1 cellular context compared by ENCODE assay signal in the genomic region with DNA sequence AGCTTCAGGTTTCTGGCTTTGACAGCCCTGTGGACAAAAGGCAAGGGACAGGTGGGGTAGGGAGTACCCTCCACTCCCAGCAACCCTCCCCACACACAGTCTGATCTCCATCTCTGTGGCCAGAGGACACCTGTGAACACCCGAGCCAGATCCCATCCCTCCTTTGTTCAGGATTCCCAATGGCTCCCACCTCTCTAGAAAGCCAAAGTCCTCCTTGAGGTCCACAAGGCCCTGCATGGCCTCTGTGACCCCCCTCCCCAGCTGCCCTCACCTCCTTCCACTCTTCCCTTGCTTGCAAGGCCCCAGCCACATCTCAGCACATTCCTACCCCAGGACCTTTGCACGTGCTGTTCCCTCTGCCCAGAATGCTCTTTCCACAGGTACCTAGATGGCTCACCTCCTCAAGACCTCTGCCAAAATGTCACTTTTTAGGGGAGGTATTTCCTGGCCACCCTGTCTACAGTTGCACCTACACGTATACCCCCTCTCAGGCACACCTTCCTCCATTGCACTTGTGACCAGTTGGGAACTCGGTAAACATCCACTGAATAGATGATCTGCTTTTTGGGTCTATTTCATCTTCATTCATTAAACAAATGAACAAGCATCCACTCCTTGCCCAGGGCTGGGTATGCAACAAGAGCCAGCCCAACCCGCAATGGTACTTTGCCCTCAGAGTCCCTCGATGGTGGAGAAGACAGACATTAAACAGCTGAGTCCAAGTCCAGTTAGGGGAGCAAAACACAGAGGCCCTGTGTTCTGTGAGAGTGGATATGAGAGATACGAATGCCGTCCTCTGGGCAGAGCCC.
TF ChIP-seq lines count a peak whose summit lies in the region.

No MANE protein-coding gene starts in this region.

TF ChIP-seq in WTC11, 78 proteins besides CTCF, POLR2A, EP300 and RAD21 (continued from another document):
- TF ChIP-seq, protein P1, sequence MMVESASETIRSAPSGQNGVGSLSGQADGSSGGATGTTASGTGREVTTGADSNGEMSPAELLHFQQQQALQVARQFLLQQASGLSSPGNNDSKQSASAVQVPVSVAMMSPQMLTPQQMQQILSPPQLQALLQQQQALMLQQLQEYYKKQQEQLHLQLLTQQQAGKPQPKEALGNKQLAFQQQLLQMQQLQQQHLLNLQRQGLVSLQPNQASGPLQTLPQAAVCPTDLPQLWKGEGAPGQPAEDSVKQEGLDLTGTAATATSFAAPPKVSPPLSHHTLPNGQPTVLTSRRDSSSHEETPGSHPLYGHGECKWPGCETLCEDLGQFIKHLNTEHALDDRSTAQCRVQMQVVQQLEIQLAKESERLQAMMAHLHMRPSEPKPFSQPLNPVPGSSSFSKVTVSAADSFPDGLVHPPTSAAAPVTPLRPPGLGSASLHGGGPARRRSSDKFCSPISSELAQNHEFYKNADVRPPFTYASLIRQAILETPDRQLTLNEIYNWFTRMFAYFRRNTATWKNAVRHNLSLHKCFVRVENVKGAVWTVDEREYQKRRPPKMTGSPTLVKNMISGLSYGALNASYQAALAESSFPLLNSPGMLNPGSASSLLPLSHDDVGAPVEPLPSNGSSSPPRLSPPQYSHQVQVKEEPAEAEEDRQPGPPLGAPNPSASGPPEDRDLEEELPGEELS (CRISPR knock-in tag; IDR thresholded peaks at IDR 0.05), result no peak
- TF ChIP-seq SOX15 (CRISPR knock-in tag; IDR thresholded peaks at IDR 0.05), result no peak
TF ChIP-seq in WTC11: peak in this region for 0.
